30 cellular contexts compared by ENCODE assay signal in the genomic region with DNA sequence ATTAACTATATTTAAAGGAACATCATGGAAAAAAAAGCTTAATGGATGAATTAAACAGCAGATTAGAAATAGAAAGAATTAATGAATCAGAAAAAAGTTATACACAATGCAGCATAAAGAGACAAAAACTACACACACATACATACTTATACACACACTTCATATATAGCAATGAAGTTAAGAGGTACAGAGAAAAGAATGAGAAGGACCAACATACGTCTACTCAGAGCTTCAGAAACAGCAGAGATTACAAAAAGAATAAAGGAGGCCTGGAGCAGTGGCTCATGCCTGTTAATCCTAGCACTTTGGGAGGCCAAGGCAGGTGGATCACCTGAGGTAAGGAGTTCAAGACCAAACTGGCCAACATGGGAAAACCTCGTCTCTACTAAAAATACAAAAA.
"Had no signal": no experiment of that assay in that cellular context is flagged by ENCODE, and none has a peak within 500 bp of the region (broad histone marks: within the 10 kb centered on the region; RNA-seq: fewer than 3 reads in every experiment).

No MANE protein-coding gene starts in this region.

- H3K4me1 ChIP-seq: adrenal gland, body of pancreas, breast epithelium had no signal

- H3K27ac ChIP-seq: adrenal gland, ascending aorta, body of pancreas, brain microvascular endothelial cell, breast epithelium, cardiac muscle cell had no signal

- H3K27me3 ChIP-seq: ascending aorta, body of pancreas, brain microvascular endothelial cell, breast epithelium, cardiac muscle cell had no signal

- H3K9me3 ChIP-seq: adrenal gland, ascending aorta, body of pancreas had no signal

- H3K4me3 ChIP-seq: adrenal gland, ascending aorta, body of pancreas, breast epithelium, cardiac muscle cell had no signal

- DNase-seq: activated effector memory CD4-positive, alpha-beta T cell treated with anti-CD3 and anti-CD28 coated beads, Interleukin-2, amount 50 U/mL, for 16 hours; activated effector memory CD4-positive, alpha-beta T cell treated with Interleukin-2 at 50 U/mL for 16 hours; activated gamma-delta T cell; activated gamma-delta T cell treated with Interleukin-2 at 50 U/mL for 16 hours; activated naive CD4-positive, alpha-beta T cell; activated naive CD4-positive, alpha-beta T cell treated with anti-CD3 and anti-CD28 coated beads for 36 hours; activated naive CD4-positive, alpha-beta T cell treated with anti-CD3 and anti-CD28 coated beads, Interleukin-2, amount 10 ng/mL, durations not matched to agents 7 days and 5 days; activated naive CD4-positive, alpha-beta T cell treated with anti-CD3 and anti-CD28 coated beads, Interleukin-2, amount 50 U/mL, for 16 hours; activated naive CD4-positive, alpha-beta T cell treated with Interleukin-2 at 50 U/mL for 16 hours; activated naive CD8-positive, alpha-beta T cell treated with anti-CD3 and anti-CD28 coated beads for 36 hours; activated naive CD8-positive, alpha-beta T cell treated with anti-CD3 and anti-CD28 coated beads, Interleukin-2, amount 10 ng/mL, durations not matched to agents 7 days and 5 days; activated naive CD8-positive, alpha-beta T cell treated with anti-CD3 and anti-CD28 coated beads, Interleukin-2, amount 50 U/mL, for 24 hours; activated T-cell treated with anti-CD3 and anti-CD28 coated beads, Interleukin-2, amount 50 U/mL, for 1 hour; activated T-cell treated with anti-CD3 and anti-CD28 coated beads, Interleukin-2, amount 50 U/mL, for 24 hours; activated T-cell treated with anti-CD3 and anti-CD28 coated beads, Interleukin-2, amount 50 U/mL, for 4 hours; activated T-cell treated with anti-CD3 and anti-CD28 coated beads, Interleukin-2, amount 50 U/mL, for 48 hours; activated T-cell treated with anti-CD3 and anti-CD28 coated beads, Interleukin-2, amount 50 U/mL, for 72 hours; adrenal gland; amniotic stem cell; amygdala; anterior cingulate cortex; aorta; body of pancreas; brain microvascular endothelial cell; caudate nucleus; central memory CD4-positive, alpha-beta T cell; cerebellar nuclear complex had no signal

- H3K36me3 ChIP-seq: adrenal gland, ascending aorta, brain microvascular endothelial cell, breast epithelium, cardiac muscle cell had no signal
